8 cellular contexts compared by ENCODE assay signal in the genomic region with DNA sequence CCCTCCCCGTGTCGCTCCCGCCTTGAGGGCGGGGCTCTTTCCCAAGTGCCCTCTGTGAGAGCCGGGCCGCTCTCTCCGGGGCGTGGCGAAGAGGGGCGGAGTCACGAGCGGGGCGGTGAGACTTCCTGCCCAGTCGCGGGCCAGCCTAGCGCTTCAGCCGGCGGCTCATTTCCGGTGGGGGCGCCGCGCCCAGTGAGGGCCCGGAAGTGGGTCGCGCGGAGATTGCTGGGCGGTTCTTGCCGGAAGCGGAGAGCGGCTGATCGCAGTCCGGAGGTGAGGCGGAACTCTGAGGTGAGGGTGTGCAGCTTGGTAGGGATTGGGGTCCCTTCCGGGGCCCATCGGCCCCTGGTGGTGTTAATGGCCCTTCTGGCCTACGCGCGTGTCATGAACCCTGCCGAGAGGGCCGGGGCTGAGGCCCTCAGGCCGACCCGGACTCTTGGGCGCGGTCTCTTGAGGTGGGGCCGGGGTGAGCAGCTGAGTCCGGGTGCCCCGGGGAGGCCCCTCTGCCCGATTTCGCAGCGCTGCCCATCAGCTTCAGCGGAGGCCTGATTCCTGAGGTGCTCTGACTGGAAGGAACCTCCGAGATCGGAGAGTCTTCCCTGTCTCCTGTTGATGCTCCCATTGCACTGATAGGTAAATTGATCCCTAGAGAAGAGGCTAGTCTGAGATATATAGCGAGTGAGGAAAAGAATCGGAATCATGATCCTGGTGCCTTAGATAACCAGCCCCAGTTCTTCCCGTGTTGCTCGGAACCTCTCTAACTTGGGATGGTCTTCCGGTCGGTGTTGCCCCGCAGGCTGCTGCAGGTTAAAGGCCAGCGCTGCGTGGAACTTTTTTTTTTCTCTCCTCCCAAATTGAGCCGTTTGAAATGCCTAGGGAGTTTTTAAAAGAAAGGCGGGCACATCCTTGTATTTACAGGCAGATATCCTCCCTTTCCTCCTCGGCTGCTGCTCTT. TPM values are rescaled to one million over a fixed set of nuclear protein-coding genes. Genes with fewer than 3 reads are reported as not detected.
DNase-seq lines count a peak whose midpoint lies in the region; ATAC-seq, FAIRE-seq and TF ChIP-seq lines count a peak whose summit lies in the region.

A gene with protein sequence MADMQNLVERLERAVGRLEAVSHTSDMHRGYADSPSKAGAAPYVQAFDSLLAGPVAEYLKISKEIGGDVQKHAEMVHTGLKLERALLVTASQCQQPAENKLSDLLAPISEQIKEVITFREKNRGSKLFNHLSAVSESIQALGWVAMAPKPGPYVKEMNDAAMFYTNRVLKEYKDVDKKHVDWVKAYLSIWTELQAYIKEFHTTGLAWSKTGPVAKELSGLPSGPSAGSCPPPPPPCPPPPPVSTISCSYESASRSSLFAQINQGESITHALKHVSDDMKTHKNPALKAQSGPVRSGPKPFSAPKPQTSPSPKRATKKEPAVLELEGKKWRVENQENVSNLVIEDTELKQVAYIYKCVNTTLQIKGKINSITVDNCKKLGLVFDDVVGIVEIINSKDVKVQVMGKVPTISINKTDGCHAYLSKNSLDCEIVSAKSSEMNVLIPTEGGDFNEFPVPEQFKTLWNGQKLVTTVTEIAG (plus strand): TSS at position 219 of the 955 bp plus-strand sequence. CDS start 18,618 bp downstream, outside the sequence.

- peak; percentile 83 for TF ChIP-seq POLR2A in endothelial cell of umbilical vein (IDR thresholded peaks at IDR 0.05; ENCODE audit: low read depth, low read length)

- peak within 1 kb of the TSS; percentile 89 for H3K9ac ChIP-seq in endothelial cell of umbilical vein (replicated peaks; ENCODE audit: extremely low read depth, insufficient read depth, low read length)

- peaks cover 52% of the 10 kb centered on the region for H3K79me2 ChIP-seq in endothelial cell of umbilical vein (ENCODE audit: control insufficient read depth, insufficient read depth, low read length)

- no peaks in the 10 kb centered on the region for H3K36me3 ChIP-seq in endothelial cell of umbilical vein (ENCODE audit: control insufficient read depth in 2 of 2, extremely low read depth in 1 of 2, insufficient read depth in 2 of 2, low read length in 2 of 2)

- peak within 1 kb of the TSS; percentile 76 to 92 (median 90) for H3K4me3 ChIP-seq in endothelial cell of umbilical vein (replicated peaks in 1 of 3; ENCODE audit: insufficient read depth in 1 of 3, low read depth in 1 of 3, low read length in 3 of 3)

- peak; percentile 90 for FAIRE-seq in endothelial cell of umbilical vein (lab: Jason Lieb, UNC)

- peak; percentile 75 for ATAC-seq in GM21515 (IDR thresholded peaks at IDR 0.05; ENCODE audit: unreplicated experiment)

- dilution Hi-C loops in endothelial cell of umbilical vein (cut with MboI; ENCODE audit: extremely low pct_ligation_motif_present, low sequenced_read_pairs), result no loop called here

- H4K20me1 ChIP-seq in endothelial cell of umbilical vein (replicated peaks; ENCODE audit: control insufficient read depth, extremely low read depth, insufficient read depth, low read length), result peaks cover 5% of the 10 kb centered on the region

- peak; percentile 98 for DNase-seq in D341Med (ENCODE audit: low spot score)
- peak; percentile 91 for DNase-seq in HuH-7 (ENCODE audit: low spot score)
- peak; percentile 99 for DNase-seq in OCI-M1 (lab: John Stamatoyannopoulos, UW)
- DNase-seq in activated T-cell treated with anti-CD3 and anti-CD28 coated beads for 24 hours (ENCODE audit: low read depth), result peak; percentile 100
- peak; percentile 97 for DNase-seq in endothelial cell of umbilical vein (ENCODE audit: low read depth, low spot score)
- DNase-seq in middle frontal gyrus (ENCODE audit: extremely low spot score, low spot score), result peak; percentile 99
- peak; percentile 99 to 100 for DNase-seq in stimulated activated CD8-positive, alpha-beta memory T cell treated with anti-CD3 and anti-CD28 coated beads, Interleukin-4, amount 100 ng/mL, for 1 hour (ENCODE audit: low read depth in 2 of 2, low spot score in 1 of 2)

- BruUV-seq in endothelial cell of umbilical vein (replicated peaks; lab: Mats Ljungman, UMichigan), result TSS peak; percentile 76

- H3K9me3 ChIP-seq in endothelial cell of umbilical vein (replicated peaks; ENCODE audit: control insufficient read depth, insufficient read depth, low read length), result no peaks in the 10 kb centered on the region

- no peaks in the 10 kb centered on the region for H3K9me1 ChIP-seq in endothelial cell of umbilical vein (replicated peaks; ENCODE audit: control insufficient read depth, extremely low read depth, insufficient read depth, low read length)

- peak within 1 kb of the TSS; percentile 99 for H3K4me2 ChIP-seq in endothelial cell of umbilical vein (ENCODE audit: insufficient read depth, low read length)

- no peaks in the 10 kb centered on the region for H3K27me3 ChIP-seq in endothelial cell of umbilical vein (ENCODE audit: control insufficient read depth in 2 of 2, insufficient read depth in 2 of 2, low read length in 2 of 2)

- CTCF ChIA-PET in endothelial cell of umbilical vein (lab: Charles Lee), result interaction anchor here (1.1 to 1.8 kb wide), 5 partner anchors 16 to 121 kb away, joined by 3 to 9 read pairs (median 4); no protein-coding TSS in a partner anchor

- H3K4me1 ChIP-seq in endothelial cell of umbilical vein (ENCODE audit: control insufficient read depth, extremely low read depth, insufficient read depth, low read length), result peaks cover 39% of the 10 kb centered on the region

- POLR2A ChIA-PET in endothelial cell of umbilical vein (lab: Charles Lee), result interaction anchor here (0.6 kb wide), 1 partner anchor 27 kb away, joined by 4 read pairs; no protein-coding TSS in a partner anchor

- H2AFZ ChIP-seq in endothelial cell of umbilical vein (ENCODE audit: low read depth, low read length), result peak within 1 kb of the TSS; percentile 66

- no peak for TF ChIP-seq CTCF in endothelial cell of umbilical vein (IDR thresholded peaks at IDR 0.05; ENCODE audit: extremely low read depth in 1 of 2, insufficient read depth in 1 of 2, low read depth in 1 of 2, low read length in 2 of 2)

- H3K27ac ChIP-seq in endothelial cell of umbilical vein (ENCODE audit: insufficient read depth, low read depth, low read length), result peak within 1 kb of the TSS; percentile 83

- intact Hi-C loops in endothelial cell of umbilical vein (cut with micrococcal nuclease), result loop anchor here (1.0 to 5.0 kb wide), 3 partner anchors 19 to 217 kb away; a partner anchor contains a TSS

TF ChIP-seq in endothelial cell of umbilical vein, 7 proteins besides CTCF, POLR2A, EP300 and RAD21:
- TF ChIP-seq POLR2AphosphoS5 (IDR thresholded peaks at IDR 0.05; ENCODE audit: insufficient read depth, low read depth, low read length) (peak; percentile 34), GATA2 (IDR thresholded peaks at IDR 0.05; ENCODE audit: insufficient read depth, insufficient read length, low read depth, low read length) (peak; percentile 8), JUN (IDR thresholded peaks at IDR 0.05; ENCODE audit: borderline replicate concordance, insufficient read depth, insufficient read length, low read depth) (no peak), FOS (IDR thresholded peaks at IDR 0.05; ENCODE audit: borderline replicate concordance, insufficient read depth, low read length) (peak; percentile 30), MYC (IDR thresholded peaks at IDR 0.05; ENCODE audit: low read depth, low read length) (no peak)
- TF ChIP-seq, protein P1, sequence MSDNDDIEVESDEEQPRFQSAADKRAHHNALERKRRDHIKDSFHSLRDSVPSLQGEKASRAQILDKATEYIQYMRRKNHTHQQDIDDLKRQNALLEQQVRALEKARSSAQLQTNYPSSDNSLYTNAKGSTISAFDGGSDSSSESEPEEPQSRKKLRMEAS (IDR thresholded peaks at IDR 0.05; ENCODE audit: insufficient read depth, insufficient read length), result peak; percentile 43

RNA-seq across cellular contexts. Expression of the gene that starts here (rescaled TPM):
- 415 and 427 TPM in 2 replicates for total RNA-seq in endothelial cell of umbilical vein
- polyA plus RNA-seq in endothelial cell of umbilical vein, result 187 and 191 TPM in 2 replicates
- 229 and 245 TPM in 2 replicates for polyA plus RNA-seq in endothelial cell of umbilical vein (2011; cell fraction: cytosol; rRNA removed)
- polyA plus RNA-seq in endothelial cell of umbilical vein (2011; cell fraction: nucleus; rRNA removed), result 169 and 215 TPM in 2 replicates
- 240 and 383 TPM in 2 replicates for polyA plus RNA-seq in endothelial cell of umbilical vein (2012)
- 260 and 283 TPM in 2 replicates for polyA minus RNA-seq in endothelial cell of umbilical vein
- polyA minus RNA-seq in endothelial cell of umbilical vein (2011; cell fraction: cytosol; rRNA and poly(A)+ RNA removed), result 65.5 TPM
- 82.5 and 108 TPM in 2 replicates for polyA minus RNA-seq in endothelial cell of umbilical vein (2011; cell fraction: nucleus; rRNA and poly(A)+ RNA removed)

Comparison
In these comparisons a context has a peak if more than half of its experiments do, and no peak if none do; other contexts are left out.
1. Peak in every context shown above with its lines: DNase-seq, ATAC-seq, H3K4me3 ChIP-seq and H3K27ac ChIP-seq.